23 cellular contexts compared by ENCODE assay signal in genomic region chr11:27487706-27488105, GRCh38.
"Had no signal": no experiment of that assay in that cellular context is flagged by ENCODE, and none has a peak within 500 bp of the region (broad histone marks: within the 10 kb centered on the region; RNA-seq: fewer than 3 reads in every experiment).

No MANE protein-coding gene starts in this region.

- H3K27me3 ChIP-seq: brain microvascular endothelial cell, cardiac muscle cell had no signal

- ATAC-seq: activated T-cell treated with anti-CD3 and anti-CD28 coated beads, Interleukin-2, amount 50 U/mL, for 4 hours; activated T-helper 17 cell treated with anti-CD3 and anti-CD28 coated beads, Interleukin-2, amount 50 U/mL, for 72 hours; T-cell had no signal

- FAIRE-seq: RCC 7860, TTC549 had no signal

- H3K27ac ChIP-seq: brain microvascular endothelial cell had no signal

- H3K4me3 ChIP-seq: cardiac muscle cell had no signal

- DNase-seq: activated CD4-positive, alpha-beta memory T cell treated with anti-CD3 and anti-CD28 coated beads for 36 hours; activated CD4-positive, alpha-beta T cell treated with anti-CD3 and anti-CD28 coated beads, Interleukin-2, amount 10 ng/mL, durations not matched to agents 7 days and 5 days; activated CD4-positive, CD25-positive, alpha-beta regulatory T cell; activated CD8-positive, alpha-beta memory T cell treated with anti-CD3 and anti-CD28 coated beads for 24 hours; activated gamma-delta T cell treated with Interleukin-2 at 50 U/mL for 16 hours; activated naive CD4-positive, alpha-beta T cell treated with anti-CD3 and anti-CD28 coated beads, Interleukin-2, amount 10 ng/mL, durations not matched to agents 7 days and 5 days; activated naive CD8-positive, alpha-beta T cell treated with anti-CD3 and anti-CD28 coated beads for 36 hours; activated T-cell treated with anti-CD3 and anti-CD28 coated beads, Interleukin-2, amount 50 U/mL, for 4 hours; brain microvascular endothelial cell; Karpas-422; NCI-H1048; NCI-H146; NCI-H1930; NCI-H226; NCI-H526; SHP77; T-cell; T-helper 2 cell; T1000 had no signal
